Comparison of ENCODE assay signal across 12 cellular contexts in genomic region chr7:130881091-130881798, GRCh38.
DNase-seq lines count a peak whose midpoint lies in the region; ATAC-seq and TF ChIP-seq lines count a peak whose summit lies in the region.
"Had no signal": no experiment of that assay in that cellular context is flagged by ENCODE, and none has a peak within 500 bp of the region (broad histone marks: within the 10 kb centered on the region; RNA-seq: fewer than 3 reads in every experiment).

No MANE protein-coding gene starts in this region.

- H3K79me2 ChIP-seq in hepatocyte, result no peaks in the 10 kb centered on the region

- H3K27ac ChIP-seq in right cardiac atrium (ENCODE audit: low read length) (no peak overlapping the region), ascending aorta (peak overlapping the region; percentile 26 to 53), tibial artery (peak overlapping the region; percentile 18 to 43), hepatocyte (no peak overlapping the region)

- H2AFZ ChIP-seq in hepatocyte, result no peak overlapping the region

- H3K4me2 ChIP-seq in hepatocyte, result no peak overlapping the region

- 61% methylated on average over 3 of the region's 3 CpGs for WGBS in right cardiac atrium
- 91% methylated on average over 3 of the region's 3 CpGs for WGBS in hepatocyte (ENCODE audit: low lambda C conversion rate, missing lambda C conversion rate)

- H3K27me3 ChIP-seq in right cardiac atrium (ENCODE audit: control insufficient read depth, insufficient read depth), result no peaks in the 10 kb centered on the region
- H3K27me3 ChIP-seq in ascending aorta, result no peaks in the 10 kb centered on the region
- H3K27me3 ChIP-seq in tibial artery, result no peaks in the 10 kb centered on the region
- no peaks in the 10 kb centered on the region for H3K27me3 ChIP-seq in hepatocyte

- no peaks in the 10 kb centered on the region for H3K9me2 ChIP-seq in hepatocyte (replicated peaks; ENCODE audit: insufficient read depth)

- ATAC-seq in Right ventricle myocardium superior (ENCODE audit: poor library complexity) (peak; percentile 7), right cardiac atrium (no peak)

- intact Hi-C loops in Right ventricle myocardium superior (cut with DNase I), result no loop called here
- intact Hi-C loops in right cardiac atrium (cut with DNase I), result no loop called here
- intact Hi-C loops in ascending aorta (cut with DNase I), result no loop called here
- intact Hi-C loops in tibial artery (cut with DNase I; ENCODE audit: low total_unique reads), result no loop called here

- DNase-seq in Right ventricle myocardium superior (no peak), right cardiac atrium (no peak), ascending aorta (ENCODE audit: low spot score in 2 of 2) (no peak), medulla oblongata (ENCODE audit: extremely low spot score) (peak; percentile 63), tibial artery (no peak), NCI-H526 (lab: John Stamatoyannopoulos, UW) (no peak), NCI-H146 (lab: John Stamatoyannopoulos, UW) (no peak), hepatocyte (ENCODE audit: low spot score) (no peak)
- DNase-seq: MV-4-11; NK-92 treated with Interleukin-12 subunit alpha and Interleukin-12 subunit beta, amount 100 ng/mL, for 24 hours; posterior cingulate gyrus; T1000 had no signal

- no peaks in the 10 kb centered on the region for H4K20me1 ChIP-seq in hepatocyte (ENCODE audit: insufficient read depth, poor library complexity, severe bottlenecking)

- TF ChIP-seq CTCF in ascending aorta (IDR thresholded peaks at IDR 0.05), result no peak
- TF ChIP-seq CTCF in tibial artery (IDR thresholded peaks at IDR 0.05), result no peak
- no peak for TF ChIP-seq CTCF in hepatocyte (IDR thresholded peaks at IDR 0.05; ENCODE audit: poor library complexity)

- H3K36me3 ChIP-seq in ascending aorta (peaks cover 24 to 84% of the 10 kb centered on the region in 2 donors), tibial artery (peaks cover 52 to 76% (median 73%) of the 10 kb centered on the region in 3 donors), hepatocyte (replicated peaks; ENCODE audit: insufficient read depth, low read depth) (no peaks in the 10 kb centered on the region)

- H3K4me3 ChIP-seq in right cardiac atrium (ENCODE audit: low read length), result no peak overlapping the region
- H3K4me3 ChIP-seq in ascending aorta, result no peak overlapping the region
- H3K4me3 ChIP-seq in tibial artery, result no peak overlapping the region
- no peak overlapping the region for H3K4me3 ChIP-seq in hepatocyte

- H3K4me1 ChIP-seq in right cardiac atrium (ENCODE audit: control insufficient read depth, insufficient read depth, low read length) (peaks cover 6% of the 10 kb centered on the region), ascending aorta (peaks cover 0 to 8% of the 10 kb centered on the region in 2 donors), tibial artery (peaks cover 0 to 34% (median 9%) of the 10 kb centered on the region in 4 donors), hepatocyte (ENCODE audit: insufficient read depth) (peaks cover 9% of the 10 kb centered on the region)

- H3K9me3 ChIP-seq in right cardiac atrium (ENCODE audit: control insufficient read depth, low read length) (no peaks in the 10 kb centered on the region), ascending aorta (no peaks in the 10 kb centered on the region), tibial artery (no peaks in the 10 kb centered on the region), hepatocyte (ENCODE audit: low read depth) (no peaks in the 10 kb centered on the region)

Comparison
In these comparisons a context has a peak if more than half of its experiments do, and no peak if none do; other contexts are left out.
1. H3K27ac ChIP-seq: peak in ascending aorta (2 of 2) and tibial artery (2 of 2); none in right cardiac atrium (single experiment) and hepatocyte (single experiment).